ENCODE assay signal across 8 cellular contexts in the genomic region with DNA sequence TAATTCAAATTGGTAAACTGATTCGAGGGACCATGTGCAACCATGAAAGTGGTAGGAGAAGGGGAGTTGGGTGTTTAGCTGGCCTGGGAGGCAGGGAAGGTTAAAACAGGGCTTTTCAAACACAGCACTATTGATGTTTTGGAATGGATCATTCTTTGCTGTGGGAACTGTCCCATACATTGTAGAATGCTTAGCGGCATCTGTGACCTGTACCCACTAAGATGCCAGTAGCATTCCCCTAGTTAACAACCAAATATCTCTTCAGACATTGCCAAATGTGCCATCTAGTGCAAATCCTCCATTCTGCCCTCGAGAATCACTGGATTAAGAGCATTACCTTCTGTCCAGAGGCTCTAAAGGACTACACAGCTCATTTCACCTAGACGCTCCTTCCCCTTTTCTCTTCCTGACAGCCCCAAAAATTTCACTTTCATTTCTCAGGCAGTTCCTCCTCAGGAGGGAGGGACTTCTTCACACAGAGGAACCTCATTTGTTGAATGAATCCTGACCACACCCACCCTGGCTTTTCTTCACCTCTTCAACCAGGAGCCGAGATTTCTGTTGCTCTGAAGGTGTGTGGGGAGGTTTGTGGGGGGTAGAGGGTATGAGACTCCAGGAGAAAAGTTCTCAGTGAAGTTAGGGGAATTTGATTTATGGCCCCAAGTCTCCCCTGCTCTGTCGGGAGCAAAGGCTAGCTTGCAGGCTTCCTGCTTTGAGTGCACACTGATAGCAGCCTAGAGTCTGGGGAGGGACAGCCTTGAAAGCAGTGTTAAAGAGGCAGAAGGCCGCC. TPM values are rescaled to one million over a fixed set of nuclear protein-coding genes. Genes with fewer than 3 reads are reported as not detected.
A peak's percentile ranks its signal among the peaks of the same experiment; 100 is the strongest.
DNase-seq lines count a peak whose midpoint lies in the region; ATAC-seq and TF ChIP-seq lines count a peak whose summit lies in the region.

TRIM34 (plus strand) TSS at position 513 of the 790 bp plus-strand sequence. CDS start 7,331 bp downstream, outside the sequence.

- POLR2A ChIA-PET in BJ (lab: Charles Lee), result interaction anchor here (0.6 kb wide), 1 partner anchor 1491 kb away, joined by 13 read pairs; no protein-coding TSS in a partner anchor

- CTCF ChIA-PET in BJ (lab: Yijun Ruan, JAX), result interaction anchor here (0.7 kb wide), 1 partner anchor 10 kb away, joined by 3 read pairs; no protein-coding TSS in a partner anchor

- no peak for DNase-seq in BJ (ENCODE audit: low read depth)
- DNase-seq in T-helper 2 cell, result peak in 4 of 5 experiments; percentile 17 to 83 (median 57)
- peak; percentile 74 for DNase-seq in brain microvascular endothelial cell
- peak; percentile 82 for DNase-seq in spleen
- DNase-seq in middle frontal gyrus (ENCODE audit: extremely low spot score, low spot score), result no peak

- intact Hi-C loops in spleen (cut with DNase I; ENCODE audit: low total_unique reads), result loop anchor here (10.0 kb wide), 1 partner anchor 70 kb away; no protein-coding TSS in a partner anchor

- H3K27me3 ChIP-seq in BJ (ENCODE audit: control insufficient read depth, insufficient read depth, low read length), result no peaks in the 10 kb centered on the region
- no peaks in the 10 kb centered on the region for H3K27me3 ChIP-seq in brain microvascular endothelial cell (replicated peaks)
- H3K27me3 ChIP-seq in iPS-20b (ENCODE audit: insufficient read depth, low read length), result no peaks in the 10 kb centered on the region
- no peaks in the 10 kb centered on the region for H3K27me3 ChIP-seq in spleen (replicated peaks in 1 of 7)

- TF ChIP-seq CTCF in BJ (IDR thresholded peaks at IDR 0.05; ENCODE audit: insufficient read depth, low read depth, low read length), result no peak
- TF ChIP-seq CTCF in brain microvascular endothelial cell (IDR thresholded peaks at IDR 0.05; ENCODE audit: low read depth, low read length, missing control alignments), result no peak
- TF ChIP-seq CTCF in spleen (IDR thresholded peaks at IDR 0.05 in 8 of 11, conservative IDR thresholded peaks at IDR 0.05 in 3 of 11), result no peak

- peak; percentile 93 for ATAC-seq in GM19463 (IDR thresholded peaks at IDR 0.05; ENCODE audit: unreplicated experiment)
- peak; percentile 96 for ATAC-seq in HG03571 (IDR thresholded peaks at IDR 0.05; ENCODE audit: unreplicated experiment)

- no peaks in the 10 kb centered on the region for H3K36me3 ChIP-seq in BJ (ENCODE audit: control insufficient read depth, insufficient read depth, low read length)
- no peaks in the 10 kb centered on the region for H3K36me3 ChIP-seq in brain microvascular endothelial cell (replicated peaks)
- H3K36me3 ChIP-seq in iPS-20b (ENCODE audit: insufficient read depth, low read depth, low read length), result no peaks in the 10 kb centered on the region
- H3K36me3 ChIP-seq in spleen, result no peaks in the 10 kb centered on the region

- H3K27ac ChIP-seq in brain microvascular endothelial cell (peak within 1 kb of the TSS; percentile 58), iPS-20b (ENCODE audit: low read length) (no peak within 1 kb of the TSS), spleen (peak within 1 kb of the TSS; percentile 63 to 93 (median 86))

- H3K9me3 ChIP-seq in iPS-20b (ENCODE audit: insufficient read depth, low read depth, low read length) (no peaks in the 10 kb centered on the region), spleen (no peaks in the 10 kb centered on the region)

- peak within 1 kb of the TSS; percentile 57 for H3K4me3 ChIP-seq in BJ (ENCODE audit: low read depth, low read length)
- H3K4me3 ChIP-seq in brain microvascular endothelial cell (ENCODE audit: low read depth, low read length), result peak within 1 kb of the TSS; percentile 65
- H3K4me3 ChIP-seq in iPS-20b (ENCODE audit: low read length), result peak within 1 kb of the TSS; percentile 51; the same call in 1 of the 2 replicates
- H3K4me3 ChIP-seq in spleen, result peak within 1 kb of the TSS; percentile 34 to 74 (median 56)

- TF ChIP-seq POLR2A in spleen (IDR thresholded peaks at IDR 0.05), result peak in 1 of 3 donors; percentile 29

- peak within 1 kb of the TSS; percentile 26; the same call in 1 of the 2 replicates for H3K9ac ChIP-seq in iPS-20b (ENCODE audit: low read depth, low read length)

- in situ Hi-C loops in brain microvascular endothelial cell (cut with HindIII; ENCODE audit: low pct_ligation_motif_present, low sequenced_read_pairs), result no loop called here

- 10 to 17% (median 14%) methylated on average over 7 of the region's 7 CpGs for WGBS in spleen, 5 donors

- H3K4me1 ChIP-seq in iPS-20b (ENCODE audit: insufficient read depth, low read length) (peaks cover 14% of the 10 kb centered on the region), spleen (peaks cover 4 to 45% (median 29%) of the 10 kb centered on the region in 6 donors)

RNA-seq across cellular contexts. Expression of gene TRIM34, which starts in this region (rescaled TPM):
- 6.6 and 11.0 TPM in 2 replicates for polyA plus RNA-seq in BJ (2011; rRNA removed)
- 3.2 and 3.8 TPM in 2 replicates for polyA minus RNA-seq in BJ (2011; rRNA and poly(A)+ RNA removed)
- total RNA-seq in spleen, result 10 to 100 TPM; 13.7 to 21.8 (median 17.7) TPM
- polyA plus RNA-seq in spleen, result 10 to 100 TPM in 2 of 3 donors, 1 to 10 TPM in 1; 9.5 to 14.0 (median 10.5) TPM

Comparison
In these comparisons a context has a peak if more than half of its experiments do, and no peak if none do; other contexts are left out.
1. DNase-seq: peak in T-helper 2 cell (4 of 5), brain microvascular endothelial cell (single experiment) and spleen (single experiment); none in BJ (single experiment) and middle frontal gyrus (single experiment).
2. Peak in every context shown above with its lines, with median percentiles within 50 percentile points of each other: H3K4me3 ChIP-seq.